Comparison of ENCODE assay signal across 8 cellular contexts in genomic region chr2:197434541-197435513, GRCh38. TPM values are rescaled to one million over a fixed set of nuclear protein-coding genes. Genes with fewer than 3 reads are reported as not detected.
DNase-seq lines count a peak whose midpoint lies in the region; ATAC-seq lines count a peak whose summit lies in the region.

SF3B1 (minus strand) TSS chr2:197435028; CDS start chr2:197434999, 29 bp downstream.

- no peaks in the 10 kb centered on the region for H3K9me3 ChIP-seq in BLaER1

- peaks cover 14% of the 10 kb centered on the region for H3K36me3 ChIP-seq in BLaER1

- H3K27me3 Mint-ChIP-seq in activated CD4-positive, alpha-beta T cell treated with anti-CD3 and anti-CD28 coated beads, Interleukin-2, amount 10 ng/mL, durations not matched to agents 7 days and 5 days, result no peaks in the 10 kb centered on the region

- intact Hi-C loops in left colon (cut with DNase I, micrococcal nuclease), result no loop called here

- H3K36me3 Mint-ChIP-seq in activated CD4-positive, alpha-beta T cell treated with anti-CD3 and anti-CD28 coated beads, Interleukin-2, amount 10 ng/mL, durations not matched to agents 7 days and 5 days (ENCODE audit: low read depth), result peaks cover 33% of the 10 kb centered on the region

- H3K4me3 ChIP-seq in BLaER1, result peak within 1 kb of the TSS; percentile 86

- POLR2A ChIA-PET in activated CD4-positive, alpha-beta T cell treated with anti-CD3 and anti-CD28 coated beads, Interleukin-2, amount 10 ng/mL, durations not matched to agents 7 days and 5 days (lab: Charles Lee), result interaction anchor here (0.8 kb wide), 1 partner anchor 18 kb away, joined by 6 read pairs; no protein-coding TSS in a partner anchor

- H3K27ac Mint-ChIP-seq in activated CD4-positive, alpha-beta T cell treated with anti-CD3 and anti-CD28 coated beads, Interleukin-2, amount 10 ng/mL, durations not matched to agents 7 days and 5 days, result peak within 1 kb of the TSS; percentile 100

- peaks cover 49% of the 10 kb centered on the region for H3K4me1 Mint-ChIP-seq in activated CD4-positive, alpha-beta T cell treated with anti-CD3 and anti-CD28 coated beads, Interleukin-2, amount 10 ng/mL, durations not matched to agents 7 days and 5 days

- peak within 1 kb of the TSS; percentile 89 for H3K4me3 Mint-ChIP-seq in activated CD4-positive, alpha-beta T cell treated with anti-CD3 and anti-CD28 coated beads, Interleukin-2, amount 10 ng/mL, durations not matched to agents 7 days and 5 days

- H3K4me2 ChIP-seq in BLaER1, result peak within 1 kb of the TSS; percentile 95

- peak within 1 kb of the TSS; percentile 99 for H3K9ac ChIP-seq in BLaER1

- no peaks in the 10 kb centered on the region for H3K27me3 ChIP-seq in BLaER1

- CTCF ChIA-PET in activated CD4-positive, alpha-beta T cell treated with anti-CD3 and anti-CD28 coated beads, Interleukin-2, amount 10 ng/mL, durations not matched to agents 7 days and 5 days (lab: Charles Lee), result interaction anchor here (0.7 to 4.7 kb wide), 4 partner anchors 8 to 344 kb away, joined by 3 to 23 read pairs (median 4); no protein-coding TSS in a partner anchor

- ATAC-seq in GM19328 (IDR thresholded peaks at IDR 0.05; ENCODE audit: unreplicated experiment) (peak; percentile 95), HG03520 (IDR thresholded peaks at IDR 0.05; ENCODE audit: unreplicated experiment) (peak; percentile 93), left colon (peak; percentile 97)

- no peaks in the 10 kb centered on the region for H3K9me3 Mint-ChIP-seq in activated CD4-positive, alpha-beta T cell treated with anti-CD3 and anti-CD28 coated beads, Interleukin-2, amount 10 ng/mL, durations not matched to agents 7 days and 5 days

- H3K27ac ChIP-seq in BLaER1, result peak within 1 kb of the TSS; percentile 99

- DNase-seq in NCI-H69 (lab: John Stamatoyannopoulos, UW), result peak; percentile 95
- DNase-seq in activated CD4-positive, alpha-beta T cell treated with anti-CD3 and anti-CD28 coated beads, Interleukin-2, amount 10 ng/mL, durations not matched to agents 7 days and 5 days, result peak; percentile 99
- peak; percentile 59 for DNase-seq in cortex of kidney (lab: John Stamatoyannopoulos, UW)
- peak; percentile 99 for DNase-seq in left colon
- peak; percentile 99 for DNase-seq in stimulated activated CD4-positive, alpha-beta T cell treated with anti-CD3 and anti-CD28 coated beads, Interleukin-1b, Interleukin-23, amount 100 ng/mL, for 48 hours

- peaks cover 43% of the 10 kb centered on the region for H3K4me1 ChIP-seq in BLaER1

- H4K20me1 ChIP-seq in BLaER1, result peaks cover 45% of the 10 kb centered on the region

RNA-seq across cellular contexts. Expression of gene SF3B1, which starts in this region (rescaled TPM):
- total RNA-seq in activated CD4-positive, alpha-beta T cell treated with anti-CD3 and anti-CD28 coated beads, Interleukin-2, amount 10 ng/mL, durations not matched to agents 7 days and 5 days, result 100 to 1,000 TPM; 334 to 347 TPM
- 100 to 1,000 TPM; 193 to 201 TPM for total RNA-seq in left colon

Comparison
In these comparisons a context has a peak if more than half of its experiments do, and no peak if none do; other contexts are left out.
1. Peak in every context shown above with its lines: DNase-seq, ATAC-seq, H3K4me3 ChIP-seq and H3K27ac ChIP-seq.